Comparison of ENCODE assay signal across 11 cellular contexts in genomic region chr12:4997939-4998338, GRCh38. TPM values are rescaled to one million over a fixed set of nuclear protein-coding genes. Genes with fewer than 3 reads are reported as not detected.
DNase-seq lines count a peak whose midpoint lies in the region; FAIRE-seq and TF ChIP-seq lines count a peak whose summit lies in the region.
"Had no signal": no experiment of that assay in that cellular context is flagged by ENCODE, and none has a peak within 500 bp of the region (broad histone marks: within the 10 kb centered on the region; RNA-seq: fewer than 3 reads in every experiment).

No MANE protein-coding gene starts in this region.

- H2AFZ ChIP-seq in hepatocyte = no peak overlapping the region

- H3K79me2 ChIP-seq in hepatocyte = no peaks in the 10 kb centered on the region

- H3K4me2 ChIP-seq in hepatocyte = no peak overlapping the region

- H3K4me1 Mint-ChIP-seq in brain = peaks cover 18% of the 10 kb centered on the region

- H3K9me3 ChIP-seq in hepatocyte (ENCODE audit: low read depth) = no peaks in the 10 kb centered on the region

- H3K4me1 ChIP-seq in hepatocyte (ENCODE audit: insufficient read depth) = no peaks in the 10 kb centered on the region

- no peak for TF ChIP-seq POLR2A in GM12891 (IDR thresholded peaks at IDR 0.05; ENCODE audit: low read depth, low read length)

- H3K27me3 Mint-ChIP-seq in brain = peaks cover 8% of the 10 kb centered on the region

- no peaks in the 10 kb centered on the region for H3K36me3 ChIP-seq in hepatocyte (replicated peaks; ENCODE audit: insufficient read depth, low read depth)

- H3K4me3 ChIP-seq in hepatocyte = no peak overlapping the region

- no peaks in the 10 kb centered on the region for H3K36me3 Mint-ChIP-seq in brain

- peak; percentile 63 for FAIRE-seq in urothelium cell line (lab: Jason Lieb, UNC)
- FAIRE-seq in GM12891 (lab: Jason Lieb, UNC) = no peak

- H3K4me3 Mint-ChIP-seq in brain = no peak overlapping the region

- no peak overlapping the region for H3K27ac ChIP-seq in hepatocyte

- peak overlapping the region in 4 of 5 experiments; percentile 3 to 91 (median 30) for H3K27ac Mint-ChIP-seq in brain

- DNase-seq in NCI-H345 (lab: John Stamatoyannopoulos, UW) (peak; percentile 37), NCI-H345 treated with DMSO at 0.1 percent for 48 hours (lab: John Stamatoyannopoulos, UW; ENCODE audit: unreplicated experiment) (no peak), hepatocyte (ENCODE audit: low spot score) (peak; percentile 44), urothelium cell line (ENCODE audit: low spot score) (peak; percentile 95), GM12891 (ENCODE audit: insufficient read length, low spot score) (no peak)
- DNase-seq in NK-92 treated with Interleukin-12 subunit alpha and Interleukin-12 subunit beta, amount 100 ng/mL, for 24 hours (lab: John Stamatoyannopoulos, UW) = no peak
- DNase-seq in activated CD8-positive, alpha-beta memory T cell treated with anti-CD3 and anti-CD28 coated beads, Interleukin-2, amount 50 U/mL, for 4 hours = no peak
- DNase-seq: AML-193, NCI-H1436 treated with DMSO at 0.1 percent for 48 hours had no signal

- no peaks in the 10 kb centered on the region for H3K9me2 ChIP-seq in hepatocyte (replicated peaks; ENCODE audit: insufficient read depth)

- WGBS in hepatocyte (ENCODE audit: low lambda C conversion rate, missing lambda C conversion rate) = 72% methylated on average over 7 of the region's 7 CpGs

- peaks cover 40% of the 10 kb centered on the region for H3K27me3 ChIP-seq in hepatocyte

- no peaks in the 10 kb centered on the region for H4K20me1 ChIP-seq in hepatocyte (ENCODE audit: insufficient read depth, poor library complexity, severe bottlenecking)

- TF ChIP-seq CTCF in brain (conservative IDR thresholded peaks at IDR 0.05) (no peak), hepatocyte (IDR thresholded peaks at IDR 0.05; ENCODE audit: poor library complexity) (no peak)

- H3K9me3 Mint-ChIP-seq in brain = no peaks in the 10 kb centered on the region

TF ChIP-seq in GM12891, 5 proteins besides CTCF, POLR2A, EP300 and RAD21:
- TF ChIP-seq SPI1 (IDR thresholded peaks at IDR 0.05; ENCODE audit: low read depth, low read length) (no peak), POU2F2 (IDR thresholded peaks at IDR 0.05; ENCODE audit: low read depth, low read length) (no peak), POLR2AphosphoS5 (IDR thresholded peaks at IDR 0.05; ENCODE audit: low read depth, low read length) (no peak), PAX5 (IDR thresholded peaks at IDR 0.05; ENCODE audit: insufficient read depth, low read length, severe bottlenecking) (no peak), TAF1 (IDR thresholded peaks at IDR 0.05; ENCODE audit: low read depth, low read length) (no peak)

RNA-seq across cellular contexts. Expression of gene KCNA5, which starts 45.7 kb away (rescaled TPM):
- polyA plus RNA-seq in brain (ENCODE audit: insufficient read depth, low read depth, low replicate concordance) (1.4 TPM), hepatocyte (0.79 and 2.8 TPM in 2 replicates)
- 1.4 and 1.8 TPM in 2 replicates for total RNA-seq in hepatocyte
- polyA plus RNA-seq in GM12891 (2012; ENCODE audit: low read depth, missing spikeins) = 0.08 TPM
- total RNA-seq: T-helper 2 cell treated with Interferon-gamma antibody and Interleukin-4, amounts not matched to agents 100 ng/mL and 5 ng/mL, for 36 hours had no signal

Comparison
In these comparisons a context has a peak if more than half of its experiments do, and no peak if none do; other contexts are left out.
1. DNase-seq: peak in NCI-H345 (single experiment), hepatocyte (single experiment) and urothelium cell line (single experiment); none in NCI-H345 treated with DMSO at 0.1 percent for 48 hours (single experiment), GM12891 (single experiment), NK-92 treated with Interleukin-12 subunit alpha and Interleukin-12 subunit beta, amount 100 ng/mL, for 24 hours (single experiment) and activated CD8-positive, alpha-beta memory T cell treated with anti-CD3 and anti-CD28 coated beads, Interleukin-2, amount 50 U/mL, for 4 hours (single experiment).